In the genomic region with DNA sequence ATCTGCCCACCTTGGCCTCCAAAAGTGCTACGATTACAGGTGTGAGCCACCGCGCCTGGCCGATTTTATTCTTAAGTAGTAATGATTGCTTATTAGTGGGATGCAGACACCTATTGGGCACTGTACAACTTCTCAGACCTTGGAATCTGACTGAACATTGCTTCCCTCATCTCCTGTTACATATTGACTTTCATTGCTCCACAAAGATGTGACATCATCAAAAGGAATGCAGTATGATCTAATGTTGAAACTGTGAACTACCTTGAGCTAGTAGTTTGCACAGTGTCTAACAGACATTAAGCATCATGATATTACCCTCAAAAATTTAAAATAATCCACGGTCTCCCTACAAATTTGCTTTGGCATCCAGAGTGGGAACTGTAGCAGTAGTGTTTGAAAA, we compare ENCODE assay signal across 18 cellular contexts.
DNase-seq lines count a peak whose midpoint lies in the region; ATAC-seq, FAIRE-seq and TF ChIP-seq lines count a peak whose summit lies in the region.
"Had no signal": no experiment of that assay in that cellular context is flagged by ENCODE, and none has a peak within 500 bp of the region (broad histone marks: within the 10 kb centered on the region; RNA-seq: fewer than 3 reads in every experiment).

No MANE protein-coding gene starts in this region.

- TF ChIP-seq CTCF in esophagus muscularis mucosa (IDR thresholded peaks at IDR 0.05), result no peak
- TF ChIP-seq CTCF in pancreas (IDR thresholded peaks at IDR 0.05), result no peak
- TF ChIP-seq CTCF in nephron progenitor cell (IDR thresholded peaks at IDR 0.05), result no peak
- no peak for TF ChIP-seq CTCF in A673 (conservative IDR thresholded peaks at IDR 0.05; ENCODE audit: low read depth, low read length)

- TF ChIP-seq EP300 in esophagus muscularis mucosa (IDR thresholded peaks at IDR 0.05), result no peak

- H3K4me3 ChIP-seq in esophagus muscularis mucosa (no peak overlapping the region), pancreas (no peak overlapping the region), A673 (ENCODE audit: low read depth, low read length, poor library complexity, severe bottlenecking) (no peak overlapping the region)

- H3K9me3 ChIP-seq in esophagus muscularis mucosa (no peaks in the 10 kb centered on the region), pancreas (no peaks in the 10 kb centered on the region), A673 (ENCODE audit: low read depth, low read length, poor library complexity, severe bottlenecking) (no peaks in the 10 kb centered on the region)

- H3K9me3 Mint-ChIP-seq in nephron progenitor cell, result no peaks in the 10 kb centered on the region
- H3K9me3 Mint-ChIP-seq in activated CD8-positive, alpha-beta memory T cell treated with anti-CD3 and anti-CD28 coated beads, Interleukin-2, amount 10 ng/mL, durations not matched to agents 7 days and 5 days (ENCODE audit: low read depth), result no peaks in the 10 kb centered on the region
- H3K9me3 Mint-ChIP-seq: CD4-positive, alpha-beta memory T cell; stimulated activated naive CD8-positive, alpha-beta T cell treated with anti-CD3 and anti-CD28 coated beads, Interleukin-15, amount 100 ng/mL, for 72 hours had no signal

- H3K4me1 Mint-ChIP-seq in nephron progenitor cell, result peaks cover 48% of the 10 kb centered on the region
- H3K4me1 Mint-ChIP-seq in activated CD8-positive, alpha-beta memory T cell treated with anti-CD3 and anti-CD28 coated beads, Interleukin-2, amount 10 ng/mL, durations not matched to agents 7 days and 5 days, result no peaks in the 10 kb centered on the region
- H3K4me1 Mint-ChIP-seq: CD4-positive, alpha-beta memory T cell; naive B cell; stimulated activated naive CD8-positive, alpha-beta T cell treated with anti-CD3 and anti-CD28 coated beads, Interleukin-15, amount 100 ng/mL, for 72 hours had no signal

- CTCF ChIA-PET in activated CD8-positive, alpha-beta memory T cell treated with anti-CD3 and anti-CD28 coated beads, Interleukin-2, amount 10 ng/mL, durations not matched to agents 7 days and 5 days (lab: Charles Lee), result no interaction called here
- CTCF ChIA-PET in A673 (lab: Charles Lee), result no interaction called here

- POLR2A ChIA-PET in A673 (lab: Charles Lee; ENCODE audit: low non-redundant PET), result no interaction called here

- no peak overlapping the region for H3K27ac ChIP-seq in esophagus muscularis mucosa (replicated peaks in 1 of 4)
- H3K27ac ChIP-seq in pancreas, result peak overlapping the region in 1 of 4 donors; percentile 21
- H3K27ac ChIP-seq in A673 (ENCODE audit: low read depth, low read length, poor library complexity, severe bottlenecking), result no peak overlapping the region

- DNase-seq in ELR (ENCODE audit: low read depth), result peak; percentile 70
- DNase-seq in RCC 7860 (ENCODE audit: low spot score), result peak; percentile 80
- DNase-seq in esophagus muscularis mucosa (ENCODE audit: extremely low spot score), result peak; percentile 62
- DNase-seq in pancreas, result no peak
- no peak for DNase-seq in nephron progenitor cell
- no peak for DNase-seq in GOT3 (lab: John Stamatoyannopoulos, UW)
- DNase-seq in activated CD8-positive, alpha-beta memory T cell treated with anti-CD3 and anti-CD28 coated beads, Interleukin-2, amount 10 ng/mL, durations not matched to agents 7 days and 5 days, result no peak
- no peak for DNase-seq in A673 (ENCODE audit: low spot score)
- DNase-seq: activated CD4-positive, CD25-positive, alpha-beta regulatory T cell; CD4-positive, alpha-beta memory T cell; islet precursor cell; KBM-7; naive B cell; NCI-H1694 treated with DMSO at 0.1 percent for 48 hours; NCI-H82; right cardiac atrium; stimulated activated naive CD8-positive, alpha-beta T cell treated with anti-CD3 and anti-CD28 coated beads, Interleukin-15, amount 100 ng/mL, for 72 hours had no signal

- H3K4me1 ChIP-seq in esophagus muscularis mucosa (no peaks in the 10 kb centered on the region), pancreas (no peaks in the 10 kb centered on the region), A673 (ENCODE audit: insufficient read depth, low read length, poor library complexity, severe bottlenecking) (no peaks in the 10 kb centered on the region)

- no peaks in the 10 kb centered on the region for H3K36me3 ChIP-seq in esophagus muscularis mucosa
- no peaks in the 10 kb centered on the region for H3K36me3 ChIP-seq in pancreas
- no peaks in the 10 kb centered on the region for H3K36me3 ChIP-seq in A673 (ENCODE audit: insufficient read depth, low read length, poor library complexity, severe bottlenecking)

- no peak overlapping the region for H3K27ac Mint-ChIP-seq in nephron progenitor cell
- no peak overlapping the region for H3K27ac Mint-ChIP-seq in activated CD8-positive, alpha-beta memory T cell treated with anti-CD3 and anti-CD28 coated beads, Interleukin-2, amount 10 ng/mL, durations not matched to agents 7 days and 5 days
- H3K27ac Mint-ChIP-seq: CD4-positive, alpha-beta memory T cell; naive B cell; stimulated activated naive CD8-positive, alpha-beta T cell treated with anti-CD3 and anti-CD28 coated beads, Interleukin-15, amount 100 ng/mL, for 72 hours had no signal

- FAIRE-seq in RCC 7860 (lab: Jason Lieb, UNC), result peak; percentile 72
- FAIRE-seq in pancreas (lab: Jason Lieb, UNC), result no peak
- FAIRE-seq: frontal cortex had no signal

- no peak overlapping the region for H3K4me3 Mint-ChIP-seq in nephron progenitor cell
- no peak overlapping the region for H3K4me3 Mint-ChIP-seq in activated CD8-positive, alpha-beta memory T cell treated with anti-CD3 and anti-CD28 coated beads, Interleukin-2, amount 10 ng/mL, durations not matched to agents 7 days and 5 days
- H3K4me3 Mint-ChIP-seq: CD4-positive, alpha-beta memory T cell; naive B cell; stimulated activated naive CD8-positive, alpha-beta T cell treated with anti-CD3 and anti-CD28 coated beads, Interleukin-15, amount 100 ng/mL, for 72 hours had no signal

- no peaks in the 10 kb centered on the region for H3K36me3 Mint-ChIP-seq in nephron progenitor cell (ENCODE audit: low read depth)
- H3K36me3 Mint-ChIP-seq in activated CD8-positive, alpha-beta memory T cell treated with anti-CD3 and anti-CD28 coated beads, Interleukin-2, amount 10 ng/mL, durations not matched to agents 7 days and 5 days, result no peaks in the 10 kb centered on the region
- H3K36me3 Mint-ChIP-seq: CD4-positive, alpha-beta memory T cell; naive B cell had no signal

- peaks cover 6% of the 10 kb centered on the region for H3K27me3 Mint-ChIP-seq in nephron progenitor cell (ENCODE audit: low read depth, poor library complexity)
- peaks cover 7% of the 10 kb centered on the region for H3K27me3 Mint-ChIP-seq in activated CD8-positive, alpha-beta memory T cell treated with anti-CD3 and anti-CD28 coated beads, Interleukin-2, amount 10 ng/mL, durations not matched to agents 7 days and 5 days
- H3K27me3 Mint-ChIP-seq: CD4-positive, alpha-beta memory T cell; naive B cell; stimulated activated naive CD8-positive, alpha-beta T cell treated with anti-CD3 and anti-CD28 coated beads, Interleukin-15, amount 100 ng/mL, for 72 hours had no signal

- H3K27me3 ChIP-seq in esophagus muscularis mucosa, result no peaks in the 10 kb centered on the region
- no peaks in the 10 kb centered on the region for H3K27me3 ChIP-seq in pancreas
- no peaks in the 10 kb centered on the region for H3K27me3 ChIP-seq in A673 (replicated peaks; ENCODE audit: insufficient read depth, low read depth, low read length, poor library complexity)

- TF ChIP-seq POLR2A in esophagus muscularis mucosa (IDR thresholded peaks at IDR 0.05; ENCODE audit: low read depth), result no peak

- intact Hi-C loops in esophagus muscularis mucosa (cut with DNase I) (no loop called here), pancreas (cut with DNase I) (no loop called here), A673 (cut with micrococcal nuclease; ENCODE audit: unreplicated experiment) (no loop called here)

- ATAC-seq in pancreas, result peak; percentile 21 to 84 (median 47)
- ATAC-seq in activated CD8-positive, alpha-beta memory T cell treated with anti-CD3 and anti-CD28 coated beads, Interleukin-2, amount 10 ng/mL, durations not matched to agents 7 days and 5 days, result no peak
- ATAC-seq: right cardiac atrium; stimulated activated naive CD8-positive, alpha-beta T cell treated with anti-CD3 and anti-CD28 coated beads, Interleukin-15, amount 100 ng/mL, for 72 hours had no signal

- 97% methylated on average over 5 of the region's 5 CpGs for WGBS in esophagus muscularis mucosa
- 85 to 88% methylated on average over 5 of the region's 5 CpGs for WGBS in pancreas, 2 donors

- BruUV-seq in A673 (replicated peaks; lab: Mats Ljungman, UMichigan), result no TSS peak

Comparison
In these comparisons a context has a peak if more than half of its experiments do, and no peak if none do; other contexts are left out.
1. DNase-seq: peak in ELR (single experiment), RCC 7860 (single experiment) and esophagus muscularis mucosa (single experiment); none in pancreas (0 of 6), nephron progenitor cell (single experiment), GOT3 (single experiment), activated CD8-positive, alpha-beta memory T cell treated with anti-CD3 and anti-CD28 coated beads, Interleukin-2, amount 10 ng/mL, durations not matched to agents 7 days and 5 days (single experiment) and A673 (single experiment).